Comparison of ENCODE assay signal across 1 cellular context in the genomic region with DNA sequence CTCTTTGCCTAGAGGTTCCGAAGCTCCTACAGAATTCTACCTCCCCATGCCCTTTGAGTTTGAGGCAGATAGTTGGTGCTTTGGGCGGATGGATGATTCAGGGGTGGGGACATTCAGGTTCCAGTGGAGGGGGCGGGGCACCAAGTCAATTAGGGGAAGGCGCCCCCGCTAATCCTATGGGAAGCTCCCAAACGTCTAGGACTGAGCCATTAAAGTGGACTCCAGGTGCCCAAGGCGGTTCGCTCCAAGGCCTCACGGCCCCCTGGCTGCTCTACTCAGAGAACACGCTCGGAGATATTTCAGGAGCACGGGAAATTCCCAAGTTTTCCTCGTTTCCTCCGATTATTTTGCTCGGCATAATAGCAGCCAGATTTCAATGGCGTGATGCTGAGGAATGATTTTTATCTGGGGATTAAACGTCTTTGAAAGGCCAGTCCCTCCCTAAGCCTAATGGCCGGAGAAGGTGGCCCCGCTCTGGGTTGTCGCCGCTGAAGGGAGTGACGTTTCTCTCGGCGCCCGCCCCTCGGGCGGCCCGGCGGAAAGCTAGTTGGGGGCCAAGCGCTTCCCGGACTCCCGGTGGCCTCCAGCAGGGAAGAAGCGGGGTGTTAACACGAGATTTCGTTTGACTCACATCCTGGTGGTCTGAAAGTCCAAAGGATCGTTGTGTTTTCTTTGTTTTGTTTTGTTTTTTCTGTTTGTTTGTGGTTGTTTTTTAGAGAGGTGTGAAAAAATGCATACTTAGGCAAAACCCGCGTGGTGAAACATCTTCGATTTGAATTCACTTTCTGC.
TF ChIP-seq lines count a peak whose summit lies in the region.

No MANE protein-coding gene starts in this region.

TF ChIP-seq in HepG2, 621 proteins besides CTCF, POLR2A, EP300 and RAD21 (continued from another document and continues in another):
- TF ChIP-seq, protein P1, sequence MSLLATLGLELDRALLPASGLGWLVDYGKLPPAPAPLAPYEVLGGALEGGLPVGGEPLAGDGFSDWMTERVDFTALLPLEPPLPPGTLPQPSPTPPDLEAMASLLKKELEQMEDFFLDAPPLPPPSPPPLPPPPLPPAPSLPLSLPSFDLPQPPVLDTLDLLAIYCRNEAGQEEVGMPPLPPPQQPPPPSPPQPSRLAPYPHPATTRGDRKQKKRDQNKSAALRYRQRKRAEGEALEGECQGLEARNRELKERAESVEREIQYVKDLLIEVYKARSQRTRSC (CRISPR knock-in tag; IDR thresholded peaks at IDR 0.05; ENCODE audit: low read depth), result no peak
- TF ChIP-seq KDM3A (CRISPR knock-in tag; IDR thresholded peaks at IDR 0.05; ENCODE audit: low read depth), result no peak
- TF ChIP-seq, protein P2, sequence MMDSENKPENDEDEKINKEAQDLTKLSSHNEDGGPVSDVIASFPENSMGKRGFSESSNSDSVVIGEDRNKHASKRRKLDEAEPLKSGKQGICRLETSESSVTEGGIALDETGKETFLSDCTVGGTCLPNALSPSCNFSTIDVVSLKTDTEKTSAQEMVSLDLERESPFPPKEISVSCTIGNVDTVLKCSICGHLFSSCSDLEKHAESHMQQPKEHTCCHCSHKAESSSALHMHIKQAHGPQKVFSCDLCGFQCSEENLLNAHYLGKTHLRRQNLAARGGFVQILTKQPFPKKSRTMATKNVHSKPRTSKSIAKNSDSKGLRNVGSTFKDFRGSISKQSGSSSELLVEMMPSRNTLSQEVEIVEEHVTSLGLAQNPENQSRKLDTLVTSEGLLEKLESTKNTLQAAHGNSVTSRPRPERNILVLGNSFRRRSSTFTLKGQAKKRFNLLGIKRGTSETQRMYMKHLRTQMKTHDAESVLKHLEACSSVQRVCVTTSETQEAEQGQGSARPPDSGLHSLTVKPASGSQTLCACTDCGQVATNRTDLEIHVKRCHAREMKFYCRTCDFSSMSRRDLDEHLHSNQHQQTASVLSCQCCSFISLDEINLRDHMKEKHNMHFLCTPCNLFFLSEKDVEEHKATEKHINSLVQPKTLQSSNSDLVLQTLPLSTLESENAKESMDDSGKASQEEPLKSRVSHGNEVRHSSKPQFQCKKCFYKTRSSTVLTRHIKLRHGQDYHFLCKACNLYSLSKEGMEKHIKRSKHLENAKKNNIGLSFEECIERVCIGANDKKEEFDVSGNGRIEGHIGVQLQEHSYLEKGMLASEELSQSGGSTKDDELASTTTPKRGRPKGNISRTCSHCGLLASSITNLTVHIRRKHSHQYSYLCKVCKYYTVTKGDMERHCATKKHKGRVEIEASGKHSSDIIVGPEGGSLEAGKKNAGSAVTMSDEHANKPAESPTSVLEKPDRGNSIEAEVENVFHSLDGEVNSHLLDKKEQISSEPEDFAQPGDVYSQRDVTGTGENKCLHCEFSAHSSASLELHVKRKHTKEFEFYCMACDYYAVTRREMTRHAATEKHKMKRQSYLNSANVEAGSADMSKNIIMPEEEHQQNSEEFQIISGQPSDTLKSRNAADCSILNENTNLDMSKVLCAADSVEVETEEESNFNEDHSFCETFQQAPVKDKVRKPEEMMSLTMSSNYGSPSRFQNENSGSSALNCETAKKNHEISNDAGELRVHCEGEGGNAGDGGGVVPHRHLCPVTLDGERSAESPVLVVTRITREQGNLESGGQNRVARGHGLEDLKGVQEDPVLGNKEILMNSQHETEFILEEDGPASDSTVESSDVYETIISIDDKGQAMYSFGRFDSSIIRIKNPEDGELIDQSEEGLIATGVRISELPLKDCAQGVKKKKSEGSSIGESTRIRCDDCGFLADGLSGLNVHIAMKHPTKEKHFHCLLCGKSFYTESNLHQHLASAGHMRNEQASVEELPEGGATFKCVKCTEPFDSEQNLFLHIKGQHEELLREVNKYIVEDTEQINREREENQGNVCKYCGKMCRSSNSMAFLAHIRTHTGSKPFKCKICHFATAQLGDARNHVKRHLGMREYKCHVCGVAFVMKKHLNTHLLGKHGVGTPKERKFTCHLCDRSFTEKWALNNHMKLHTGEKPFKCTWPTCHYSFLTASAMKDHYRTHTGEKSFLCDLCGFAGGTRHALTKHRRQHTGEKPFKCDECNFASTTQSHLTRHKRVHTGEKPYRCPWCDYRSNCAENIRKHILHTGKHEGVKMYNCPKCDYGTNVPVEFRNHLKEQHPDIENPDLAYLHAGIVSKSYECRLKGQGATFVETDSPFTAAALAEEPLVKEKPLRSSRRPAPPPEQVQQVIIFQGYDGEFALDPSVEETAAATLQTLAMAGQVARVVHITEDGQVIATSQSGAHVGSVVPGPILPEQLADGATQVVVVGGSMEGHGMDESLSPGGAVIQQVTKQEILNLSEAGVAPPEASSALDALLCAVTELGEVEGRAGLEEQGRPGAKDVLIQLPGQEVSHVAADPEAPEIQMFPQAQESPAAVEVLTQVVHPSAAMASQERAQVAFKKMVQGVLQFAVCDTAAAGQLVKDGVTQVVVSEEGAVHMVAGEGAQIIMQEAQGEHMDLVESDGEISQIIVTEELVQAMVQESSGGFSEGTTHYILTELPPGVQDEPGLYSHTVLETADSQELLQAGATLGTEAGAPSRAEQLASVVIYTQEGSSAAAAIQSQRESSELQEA (CRISPR knock-in tag; IDR thresholded peaks at IDR 0.05; ENCODE audit: not compliant biosample characterization), result no peak
- TF ChIP-seq ZNF17 (CRISPR knock-in tag; IDR thresholded peaks at IDR 0.05), result no peak
- TF ChIP-seq, protein P3, sequence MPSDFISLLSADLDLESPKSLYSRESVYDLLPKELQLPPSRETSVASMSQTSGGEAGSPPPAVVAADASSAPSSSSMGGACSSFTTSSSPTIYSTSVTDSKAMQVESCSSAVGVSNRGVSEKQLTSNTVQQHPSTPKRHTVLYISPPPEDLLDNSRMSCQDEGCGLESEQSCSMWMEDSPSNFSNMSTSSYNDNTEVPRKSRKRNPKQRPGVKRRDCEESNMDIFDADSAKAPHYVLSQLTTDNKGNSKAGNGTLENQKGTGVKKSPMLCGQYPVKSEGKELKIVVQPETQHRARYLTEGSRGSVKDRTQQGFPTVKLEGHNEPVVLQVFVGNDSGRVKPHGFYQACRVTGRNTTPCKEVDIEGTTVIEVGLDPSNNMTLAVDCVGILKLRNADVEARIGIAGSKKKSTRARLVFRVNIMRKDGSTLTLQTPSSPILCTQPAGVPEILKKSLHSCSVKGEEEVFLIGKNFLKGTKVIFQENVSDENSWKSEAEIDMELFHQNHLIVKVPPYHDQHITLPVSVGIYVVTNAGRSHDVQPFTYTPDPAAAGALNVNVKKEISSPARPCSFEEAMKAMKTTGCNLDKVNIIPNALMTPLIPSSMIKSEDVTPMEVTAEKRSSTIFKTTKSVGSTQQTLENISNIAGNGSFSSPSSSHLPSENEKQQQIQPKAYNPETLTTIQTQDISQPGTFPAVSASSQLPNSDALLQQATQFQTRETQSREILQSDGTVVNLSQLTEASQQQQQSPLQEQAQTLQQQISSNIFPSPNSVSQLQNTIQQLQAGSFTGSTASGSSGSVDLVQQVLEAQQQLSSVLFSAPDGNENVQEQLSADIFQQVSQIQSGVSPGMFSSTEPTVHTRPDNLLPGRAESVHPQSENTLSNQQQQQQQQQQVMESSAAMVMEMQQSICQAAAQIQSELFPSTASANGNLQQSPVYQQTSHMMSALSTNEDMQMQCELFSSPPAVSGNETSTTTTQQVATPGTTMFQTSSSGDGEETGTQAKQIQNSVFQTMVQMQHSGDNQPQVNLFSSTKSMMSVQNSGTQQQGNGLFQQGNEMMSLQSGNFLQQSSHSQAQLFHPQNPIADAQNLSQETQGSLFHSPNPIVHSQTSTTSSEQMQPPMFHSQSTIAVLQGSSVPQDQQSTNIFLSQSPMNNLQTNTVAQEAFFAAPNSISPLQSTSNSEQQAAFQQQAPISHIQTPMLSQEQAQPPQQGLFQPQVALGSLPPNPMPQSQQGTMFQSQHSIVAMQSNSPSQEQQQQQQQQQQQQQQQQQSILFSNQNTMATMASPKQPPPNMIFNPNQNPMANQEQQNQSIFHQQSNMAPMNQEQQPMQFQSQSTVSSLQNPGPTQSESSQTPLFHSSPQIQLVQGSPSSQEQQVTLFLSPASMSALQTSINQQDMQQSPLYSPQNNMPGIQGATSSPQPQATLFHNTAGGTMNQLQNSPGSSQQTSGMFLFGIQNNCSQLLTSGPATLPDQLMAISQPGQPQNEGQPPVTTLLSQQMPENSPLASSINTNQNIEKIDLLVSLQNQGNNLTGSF (CRISPR knock-in tag; IDR thresholded peaks at IDR 0.05), result no peak
- 0 out of 2 replicates have a peak, but pooled peaks have one; percentile 13 for TF ChIP-seq NR2C2 (CRISPR knock-in tag; IDR thresholded peaks at IDR 0.05; ENCODE audit: borderline replicate concordance)
- TF ChIP-seq MAFF (IDR thresholded peaks at IDR 0.05; ENCODE audit: low read depth, low read length), result peak; percentile 14; the same call in 1 of the 2 replicates
- TF ChIP-seq MTA3 (CRISPR knock-in tag; IDR thresholded peaks at IDR 0.05), result no peak
- TF ChIP-seq CREM (IDR thresholded peaks at IDR 0.05), result 0 out of 2 replicates have a peak, but pooled peaks have one; percentile 26
- TF ChIP-seq CREM (CRISPR knock-in tag; IDR thresholded peaks at IDR 0.05), result no peak
- no peak for TF ChIP-seq SOX5 (CRISPR knock-in tag; IDR thresholded peaks at IDR 0.05; ENCODE audit: borderline replicate concordance)
- TF ChIP-seq ZNF703 (CRISPR knock-in tag; IDR thresholded peaks at IDR 0.05; ENCODE audit: borderline replicate concordance), result no peak
- TF ChIP-seq ASH2L (IDR thresholded peaks at IDR 0.05; ENCODE audit: insufficient read length, low read depth, low read length), result peak; percentile 72
- no peak for TF ChIP-seq SNAPC4 (CRISPR knock-in tag; IDR thresholded peaks at IDR 0.05)
- peak; percentile 42; the same call in 1 of the 2 replicates for TF ChIP-seq SAP130 (CRISPR knock-in tag; IDR thresholded peaks at IDR 0.05; ENCODE audit: low read depth)
- TF ChIP-seq WIZ (CRISPR knock-in tag; IDR thresholded peaks at IDR 0.05), result no peak
- TF ChIP-seq, protein P4, sequence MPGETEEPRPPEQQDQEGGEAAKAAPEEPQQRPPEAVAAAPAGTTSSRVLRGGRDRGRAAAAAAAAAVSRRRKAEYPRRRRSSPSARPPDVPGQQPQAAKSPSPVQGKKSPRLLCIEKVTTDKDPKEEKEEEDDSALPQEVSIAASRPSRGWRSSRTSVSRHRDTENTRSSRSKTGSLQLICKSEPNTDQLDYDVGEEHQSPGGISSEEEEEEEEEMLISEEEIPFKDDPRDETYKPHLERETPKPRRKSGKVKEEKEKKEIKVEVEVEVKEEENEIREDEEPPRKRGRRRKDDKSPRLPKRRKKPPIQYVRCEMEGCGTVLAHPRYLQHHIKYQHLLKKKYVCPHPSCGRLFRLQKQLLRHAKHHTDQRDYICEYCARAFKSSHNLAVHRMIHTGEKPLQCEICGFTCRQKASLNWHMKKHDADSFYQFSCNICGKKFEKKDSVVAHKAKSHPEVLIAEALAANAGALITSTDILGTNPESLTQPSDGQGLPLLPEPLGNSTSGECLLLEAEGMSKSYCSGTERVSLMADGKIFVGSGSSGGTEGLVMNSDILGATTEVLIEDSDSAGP (CRISPR knock-in tag; IDR thresholded peaks at IDR 0.05; ENCODE audit: borderline replicate concordance), result peak; percentile 29; the same call in 1 of the 2 replicates
- no peak for TF ChIP-seq ZNF792 (CRISPR knock-in tag; IDR thresholded peaks at IDR 0.05)
- no peak for TF ChIP-seq ATF2 (CRISPR knock-in tag; IDR thresholded peaks at IDR 0.05)
- no peak for TF ChIP-seq ZNF607 (CRISPR knock-in tag; IDR thresholded peaks at IDR 0.05; ENCODE audit: borderline replicate concordance)
- TF ChIP-seq ZSCAN20 (CRISPR knock-in tag; IDR thresholded peaks at IDR 0.05; ENCODE audit: borderline replicate concordance), result no peak
- TF ChIP-seq ZBTB8A (CRISPR knock-in tag; IDR thresholded peaks at IDR 0.05; ENCODE audit: borderline replicate concordance, low read depth), result no peak
